In the genomic region with DNA sequence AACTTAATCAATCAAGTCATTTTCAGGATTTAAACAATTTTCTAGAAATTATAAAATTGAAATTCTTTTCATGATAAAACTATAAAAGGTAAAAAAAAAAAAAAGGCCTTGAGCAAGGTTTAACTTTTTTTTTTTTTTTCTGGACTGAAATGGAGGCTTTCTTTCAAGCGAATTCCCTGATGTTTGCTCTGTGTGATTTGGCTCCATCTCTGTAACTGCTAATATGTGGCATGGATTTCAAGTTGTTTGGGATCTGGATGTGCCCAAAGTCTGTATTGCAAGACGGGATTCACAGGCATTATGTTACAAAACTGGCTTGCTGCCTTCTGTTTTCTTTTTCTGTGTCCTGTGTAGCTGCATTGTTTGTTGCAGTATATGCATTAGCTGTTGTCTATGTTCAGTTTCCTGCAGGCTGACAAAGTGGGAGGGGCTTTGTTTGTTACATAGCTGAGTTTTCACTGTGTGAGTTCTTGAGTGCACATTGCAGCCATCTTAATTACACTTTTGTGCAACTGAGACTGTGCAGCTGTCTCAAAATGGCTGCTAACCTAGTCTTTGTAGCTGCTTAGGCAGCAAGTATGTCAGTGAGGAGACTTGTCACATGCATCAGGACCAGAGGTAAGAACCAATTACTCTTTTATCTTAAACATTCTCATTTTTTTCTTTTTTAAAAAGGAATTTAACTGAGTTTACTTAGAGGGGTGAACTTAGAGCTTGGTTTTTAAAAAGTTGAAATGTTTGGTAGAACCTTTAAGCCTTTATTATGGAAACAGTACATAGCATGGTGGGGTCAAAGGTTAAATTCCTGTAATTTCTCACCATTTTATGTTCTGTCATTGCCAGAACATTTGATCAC, we compare ENCODE assay signal across 8 cellular contexts. TPM values are rescaled to one million over a fixed set of nuclear protein-coding genes. Genes with fewer than 3 reads are reported as not detected.
DNase-seq lines count a peak whose midpoint lies in the region; ATAC-seq and TF ChIP-seq lines count a peak whose summit lies in the region.

No MANE protein-coding gene starts in this region.

- H3K9me3 Mint-ChIP-seq in activated CD4-positive, alpha-beta T cell treated with anti-CD3 and anti-CD28 coated beads, Interleukin-2, amount 10 ng/mL, durations not matched to agents 24 days and 14 days = peaks cover 2% of the 10 kb centered on the region
- H3K9me3 Mint-ChIP-seq in effector memory CD8-positive, alpha-beta T cell = peaks cover 0 to 3% of the 10 kb centered on the region in 2 donors
- H3K9me3 Mint-ChIP-seq in memory B cell = peaks cover 4% of the 10 kb centered on the region

- POLR2A ChIA-PET in BJ (lab: Charles Lee) = interaction anchor here (0.7 to 1.2 kb wide), 3 partner anchors 19 to 127 kb away, joined by 3 to 4 read pairs (median 4); partner anchors contain the start of gene ATF7IP

- CTCF ChIA-PET in BJ (lab: Yijun Ruan, JAX) = interaction anchor here (0.5 to 2.0 kb wide), 5 partner anchors 12 to 127 kb away, joined by 3 to 6 read pairs (median 4); partner anchors contain the start of gene ATF7IP

- peak; percentile 94 for ATAC-seq in GM18909 (IDR thresholded peaks at IDR 0.05; ENCODE audit: poor library complexity, unreplicated experiment)
- peak; percentile 87 for ATAC-seq in HG03103 (IDR thresholded peaks at IDR 0.05; ENCODE audit: low read depth, unreplicated experiment)
- ATAC-seq in effector memory CD8-positive, alpha-beta T cell (replicated peaks) = peak; percentile 95
- peak; percentile 89 for ATAC-seq in memory B cell (ENCODE audit: low read depth)

- intact Hi-C loops in activated CD4-positive, alpha-beta T cell treated with anti-CD3 and anti-CD28 coated beads, Interleukin-2, amount 10 ng/mL, durations not matched to agents 24 days and 14 days (cut with micrococcal nuclease) = loop anchor here (1.0 to 5.0 kb wide), 7 partner anchors 9 to 386 kb away; a partner anchor contains a TSS

- H3K36me3 Mint-ChIP-seq in activated CD4-positive, alpha-beta T cell treated with anti-CD3 and anti-CD28 coated beads, Interleukin-2, amount 10 ng/mL, durations not matched to agents 24 days and 14 days (ENCODE audit: low read depth) = peaks cover 39% of the 10 kb centered on the region
- peaks cover 21% of the 10 kb centered on the region for H3K36me3 Mint-ChIP-seq in effector memory CD8-positive, alpha-beta T cell (ENCODE audit: insufficient read depth)
- peaks cover 32% of the 10 kb centered on the region for H3K36me3 Mint-ChIP-seq in memory B cell

- peak overlapping the region; percentile 30 for H3K4me3 ChIP-seq in BJ (ENCODE audit: low read depth, low read length)

- peak; percentile 57 for DNase-seq in BJ (ENCODE audit: low read depth)
- DNase-seq in NCI-H2171 treated with DMSO at 0.1 percent for 48 hours (lab: John Stamatoyannopoulos, UW) = peak; percentile 96
- DNase-seq in activated CD4-positive, alpha-beta T cell treated with anti-CD3 and anti-CD28 coated beads, Interleukin-2, amount 10 ng/mL, durations not matched to agents 24 days and 14 days = peak; percentile 91
- DNase-seq in effector memory CD8-positive, alpha-beta T cell = peak; percentile 46 to 70 (median 51)
- DNase-seq in memory B cell (ENCODE audit: low spot score in 2 of 2) = peak; percentile 27 to 36
- peak in 5 of 6 experiments; percentile 39 to 81 (median 73) for DNase-seq in stimulated activated naive CD4-positive, alpha-beta T cell (lab: John Stamatoyannopoulos, UW)

- peak overlapping the region; percentile 77 for H3K4me3 Mint-ChIP-seq in activated CD4-positive, alpha-beta T cell treated with anti-CD3 and anti-CD28 coated beads, Interleukin-2, amount 10 ng/mL, durations not matched to agents 24 days and 14 days
- H3K4me3 Mint-ChIP-seq in effector memory CD8-positive, alpha-beta T cell = peak overlapping the region; percentile 67 to 87
- peak overlapping the region; percentile 69 for H3K4me3 Mint-ChIP-seq in memory B cell

- no peak for TF ChIP-seq CTCF in BJ (IDR thresholded peaks at IDR 0.05; ENCODE audit: insufficient read depth, low read depth, low read length)

- peak overlapping the region; percentile 84 for H3K27ac Mint-ChIP-seq in activated CD4-positive, alpha-beta T cell treated with anti-CD3 and anti-CD28 coated beads, Interleukin-2, amount 10 ng/mL, durations not matched to agents 24 days and 14 days
- peak overlapping the region; percentile 78 to 91 for H3K27ac Mint-ChIP-seq in effector memory CD8-positive, alpha-beta T cell
- H3K27ac Mint-ChIP-seq in memory B cell = peak overlapping the region; percentile 82

- no peaks in the 10 kb centered on the region for H3K27me3 Mint-ChIP-seq in activated CD4-positive, alpha-beta T cell treated with anti-CD3 and anti-CD28 coated beads, Interleukin-2, amount 10 ng/mL, durations not matched to agents 24 days and 14 days
- no peaks in the 10 kb centered on the region for H3K27me3 Mint-ChIP-seq in effector memory CD8-positive, alpha-beta T cell
- no peaks in the 10 kb centered on the region for H3K27me3 Mint-ChIP-seq in memory B cell

- no peaks in the 10 kb centered on the region for H3K36me3 ChIP-seq in BJ (ENCODE audit: control insufficient read depth, insufficient read depth, low read length)

- peaks cover 44% of the 10 kb centered on the region for H3K4me1 Mint-ChIP-seq in activated CD4-positive, alpha-beta T cell treated with anti-CD3 and anti-CD28 coated beads, Interleukin-2, amount 10 ng/mL, durations not matched to agents 24 days and 14 days
- peaks cover 18 to 51% of the 10 kb centered on the region in 2 donors for H3K4me1 Mint-ChIP-seq in effector memory CD8-positive, alpha-beta T cell (ENCODE audit: low read depth in 2 of 2)
- H3K4me1 Mint-ChIP-seq in memory B cell = peaks cover 29% of the 10 kb centered on the region

- H3K27me3 ChIP-seq in BJ (ENCODE audit: control insufficient read depth, insufficient read depth, low read length) = no peaks in the 10 kb centered on the region

RNA-seq across cellular contexts. Expression of gene ATF7IP, which starts 19.5 kb away (rescaled TPM):
- 8.1 and 10.2 TPM in 2 replicates for polyA plus RNA-seq in BJ (2011; rRNA removed)
- polyA minus RNA-seq in BJ (2011; rRNA and poly(A)+ RNA removed) = 32.6 and 42.2 TPM in 2 replicates
- 62.6 and 72.4 TPM in 2 replicates for total RNA-seq in activated CD4-positive, alpha-beta T cell treated with anti-CD3 and anti-CD28 coated beads, Interleukin-2, amount 10 ng/mL, durations not matched to agents 24 days and 14 days

Comparison
In these comparisons a context has a peak if more than half of its experiments do, and no peak if none do; other contexts are left out.
1. Peak in every context shown above with its lines: DNase-seq, ATAC-seq and H3K4me3 ChIP-seq.
2. DNase-seq: peak in every context shown above with its lines; median percentile 96 in NCI-H2171 treated with DMSO at 0.1 percent for 48 hours; 91 in activated CD4-positive, alpha-beta T cell treated with anti-CD3 and anti-CD28 coated beads, Interleukin-2, amount 10 ng/mL, durations not matched to agents 24 days and 14 days; 73 in stimulated activated naive CD4-positive, alpha-beta T cell; 57 in BJ; 51 in effector memory CD8-positive, alpha-beta T cell; 32 in memory B cell.